Comparison of ENCODE assay signal across 32 cellular contexts in genomic region chr1:224544276-224544675, GRCh38.
DNase-seq lines count a peak whose midpoint lies in the region; ATAC-seq, FAIRE-seq and TF ChIP-seq lines count a peak whose summit lies in the region.
"Had no signal": no experiment of that assay in that cellular context is flagged by ENCODE, and none has a peak within 500 bp of the region (broad histone marks: within the 10 kb centered on the region; RNA-seq: fewer than 3 reads in every experiment).

No MANE protein-coding gene starts in this region.

- H3K9me3 Mint-ChIP-seq in activated T-helper 17 cell treated with anti-CD3 and anti-CD28 coated beads, Interleukin-2, amount 50 U/mL, for 72 hours, result no peaks in the 10 kb centered on the region
- H3K9me3 Mint-ChIP-seq: activated naive CD8-positive, alpha-beta T cell treated with anti-CD3 and anti-CD28 coated beads, Interleukin-2, amount 50 U/mL, for 24 hours; T-helper 2 cell treated with Interferon-gamma antibody and Interleukin-4, amounts not matched to agents 5 μg/mL and 100 μg/mL, for 36 hours had no signal

- H3K27me3 ChIP-seq in ACC112 (ENCODE audit: insufficient read depth, low read length) (no peaks in the 10 kb centered on the region), GM23248 (replicated peaks; ENCODE audit: insufficient read depth) (no peaks in the 10 kb centered on the region), right cardiac atrium (ENCODE audit: control insufficient read depth, insufficient read depth) (no peaks in the 10 kb centered on the region)
- H3K27me3 ChIP-seq: gastroesophageal sphincter, hepatocyte, right lobe of liver, vagina had no signal

- no peak overlapping the region for H3K4me3 ChIP-seq in ACC112 (ENCODE audit: low read depth, low read length)
- H3K4me3 ChIP-seq in GM23248, result no peak overlapping the region; the same call in 1 of the 2 replicates
- no peak overlapping the region for H3K4me3 ChIP-seq in right cardiac atrium (ENCODE audit: low read length)
- H3K4me3 ChIP-seq: gastroesophageal sphincter, HAP-1, hepatocyte, right lobe of liver, thoracic aorta, vagina had no signal

- H3K4me1 ChIP-seq in ACC112 (ENCODE audit: control insufficient read depth, insufficient read depth, low read length, unreplicated experiment) (peaks cover 48% of the 10 kb centered on the region), GM23248 (ENCODE audit: insufficient read depth) (peaks cover 60% of the 10 kb centered on the region), right cardiac atrium (ENCODE audit: control insufficient read depth, insufficient read depth, low read length) (no peaks in the 10 kb centered on the region)
- H3K4me1 ChIP-seq: gastroesophageal sphincter, HAP-1 had no signal

- peak overlapping the region; percentile 84 for H3K27ac ChIP-seq in ACC112 (ENCODE audit: low read depth, low read length)
- peak overlapping the region; percentile 73 for H3K27ac ChIP-seq in GM23248
- H3K27ac ChIP-seq in right cardiac atrium (ENCODE audit: low read length), result no peak overlapping the region
- H3K27ac ChIP-seq: 22Rv1, gastroesophageal sphincter, right lobe of liver, thoracic aorta, vagina, VCaP had no signal

- ATAC-seq in activated T-helper 17 cell treated with anti-CD3 and anti-CD28 coated beads, Interleukin-2, amount 50 U/mL, for 72 hours (replicated peaks), result no peak
- ATAC-seq in right cardiac atrium, result no peak
- ATAC-seq: activated naive CD8-positive, alpha-beta T cell treated with anti-CD3 and anti-CD28 coated beads, Interleukin-2, amount 50 U/mL, for 24 hours; gastroesophageal sphincter; left cardiac atrium; right lobe of liver; Right ventricle myocardium inferior; stimulated activated naive B cell treated with anti-CD40 and anti-IgM and Interleukin-4, amounts not matched to agents 10 μg/mL and 1 μg/mL and 100 μg/mL, for 72 hours had no signal

- H3K79me2 ChIP-seq in ACC112 (ENCODE audit: control insufficient read depth, insufficient read depth, low read length, unreplicated experiment), result no peaks in the 10 kb centered on the region
- no peaks in the 10 kb centered on the region for H3K79me2 ChIP-seq in GM23248 (ENCODE audit: insufficient read depth)
- H3K79me2 ChIP-seq: hepatocyte had no signal

- H3K9me3 ChIP-seq in GM23248 (ENCODE audit: low read depth) (no peaks in the 10 kb centered on the region), right cardiac atrium (ENCODE audit: control insufficient read depth, low read length) (no peaks in the 10 kb centered on the region)
- H3K9me3 ChIP-seq: gastroesophageal sphincter, HAP-1, right lobe of liver, thoracic aorta, vagina had no signal

- no peak overlapping the region for H2AFZ ChIP-seq in ACC112 (ENCODE audit: low read length, unreplicated experiment)
- H2AFZ ChIP-seq in GM23248, result peak overlapping the region; percentile 1; the same call in 1 of the 2 replicates
- H2AFZ ChIP-seq: hepatocyte had no signal

- H3K36me3 ChIP-seq in ACC112 (ENCODE audit: insufficient read depth, low read length), result no peaks in the 10 kb centered on the region
- no peaks in the 10 kb centered on the region for H3K36me3 ChIP-seq in GM23248 (ENCODE audit: low read depth)
- H3K36me3 ChIP-seq: gastroesophageal sphincter, HAP-1, right lobe of liver, thoracic aorta, vagina had no signal

- no peak for TF ChIP-seq POLR2A in GM12891 (IDR thresholded peaks at IDR 0.05; ENCODE audit: low read depth, low read length)

- DNase-seq in GM23248 (peak; percentile 63), fibroblast of peridontal ligament (ENCODE audit: extremely low read depth) (peak; percentile 97), islet precursor cell (no peak), GM12891 (ENCODE audit: insufficient read length, low spot score) (no peak), right cardiac atrium (no peak), NCI-H1048 (lab: John Stamatoyannopoulos, UW) (no peak)
- DNase-seq: activated CD4-positive, alpha-beta T cell treated with anti-CD3 and anti-CD28 coated beads for 4 hours; activated CD8-positive, alpha-beta memory T cell treated with anti-CD3 and anti-CD28 coated beads for 24 hours; activated gamma-delta T cell treated with Interleukin-2 at 50 U/mL for 16 hours; activated naive CD8-positive, alpha-beta T cell treated with anti-CD3 and anti-CD28 coated beads, Interleukin-2, amount 50 U/mL, for 24 hours; activated T-cell treated with anti-CD3 and anti-CD28 coated beads, Interleukin-2, amount 50 U/mL, for 1 hour; cerebellar nuclear complex; GF-D8; left cardiac atrium; NCI-H446 treated with DMSO at 0.1 percent for 48 hours; right lobe of liver; stimulated activated CD4-positive, alpha-beta T cell treated with anti-CD3 and anti-CD28 coated beads, Interleukin-4, amount 100 ng/mL, for 4 hours; stimulated activated naive B cell treated with anti-CD40 and anti-IgM and Interleukin-4, amounts not matched to agents 10 μg/mL and 1 μg/mL and 100 μg/mL, for 72 hours had no signal

- no peaks in the 10 kb centered on the region for H3K9me2 ChIP-seq in GM23248 (ENCODE audit: insufficient read depth)

- 5 to 9% methylated on average over 4 of the region's 4 CpGs for WGBS in GM23248 (ENCODE audit: low coverage in 1 of 2, low lambda C conversion rate in 2 of 2, missing lambda C conversion rate in 2 of 2), 2 experiments
- 81% methylated on average over 4 of the region's 4 CpGs for WGBS in right cardiac atrium

- H3K4me3 Mint-ChIP-seq in activated T-helper 17 cell treated with anti-CD3 and anti-CD28 coated beads, Interleukin-2, amount 50 U/mL, for 72 hours, result no peak overlapping the region
- H3K4me3 Mint-ChIP-seq: activated naive CD8-positive, alpha-beta T cell treated with anti-CD3 and anti-CD28 coated beads, Interleukin-2, amount 50 U/mL, for 24 hours; B cell; neural crest cell; stimulated activated naive B cell treated with anti-CD40 and anti-IgM and Interleukin-4, amounts not matched to agents 10 μg/mL and 1 μg/mL and 100 μg/mL, for 72 hours; T-helper 2 cell treated with Interferon-gamma antibody and Interleukin-4, amounts not matched to agents 5 μg/mL and 100 μg/mL, for 36 hours had no signal

- no peak overlapping the region for H3K9ac ChIP-seq in GM23248

- H3K4me2 ChIP-seq in GM23248 (ENCODE audit: unreplicated experiment), result peak overlapping the region; percentile 53
- H3K4me2 ChIP-seq: hepatocyte had no signal

- H3K27ac Mint-ChIP-seq in activated T-helper 17 cell treated with anti-CD3 and anti-CD28 coated beads, Interleukin-2, amount 50 U/mL, for 72 hours, result peak overlapping the region; percentile 35
- H3K27ac Mint-ChIP-seq: B cell; stimulated activated naive B cell treated with anti-CD40 and anti-IgM and Interleukin-4, amounts not matched to agents 10 μg/mL and 1 μg/mL and 100 μg/mL, for 72 hours; T-helper 2 cell treated with Interferon-gamma antibody and Interleukin-4, amounts not matched to agents 5 μg/mL and 100 μg/mL, for 36 hours had no signal

- H3K4me1 Mint-ChIP-seq in activated T-helper 17 cell treated with anti-CD3 and anti-CD28 coated beads, Interleukin-2, amount 50 U/mL, for 72 hours, result peaks cover 19% of the 10 kb centered on the region
- H3K4me1 Mint-ChIP-seq: B cell had no signal

- H3F3A ChIP-seq in GM23248 (ENCODE audit: insufficient read depth), result peaks cover 53% of the 10 kb centered on the region

- in situ Hi-C loops in GM23248 (cut with MboI), result no loop called here

- no peaks in the 10 kb centered on the region for H4K20me1 ChIP-seq in GM23248 (ENCODE audit: insufficient read depth)

- no peaks in the 10 kb centered on the region for H3K36me3 Mint-ChIP-seq in activated T-helper 17 cell treated with anti-CD3 and anti-CD28 coated beads, Interleukin-2, amount 50 U/mL, for 72 hours (ENCODE audit: low read depth)
- H3K36me3 Mint-ChIP-seq: stimulated activated naive B cell treated with anti-CD40 and anti-IgM and Interleukin-4, amounts not matched to agents 10 μg/mL and 1 μg/mL and 100 μg/mL, for 72 hours had no signal

- intact Hi-C loops in right cardiac atrium (cut with DNase I), result no loop called here

- FAIRE-seq in GM12891 (lab: Jason Lieb, UNC), result no peak
- FAIRE-seq: GM18507 had no signal

- H3K27me3 Mint-ChIP-seq in activated T-helper 17 cell treated with anti-CD3 and anti-CD28 coated beads, Interleukin-2, amount 50 U/mL, for 72 hours, result no peaks in the 10 kb centered on the region

TF ChIP-seq in GM12891, 5 proteins besides CTCF, POLR2A, EP300 and RAD21:
- no peak for TF ChIP-seq TAF1 (IDR thresholded peaks at IDR 0.05; ENCODE audit: low read depth, low read length)
- no peak for TF ChIP-seq PAX5 (IDR thresholded peaks at IDR 0.05; ENCODE audit: insufficient read depth, low read length, severe bottlenecking)
- TF ChIP-seq POLR2AphosphoS5 (IDR thresholded peaks at IDR 0.05; ENCODE audit: low read depth, low read length), result no peak
- no peak for TF ChIP-seq POU2F2 (IDR thresholded peaks at IDR 0.05; ENCODE audit: low read depth, low read length)
- TF ChIP-seq SPI1 (IDR thresholded peaks at IDR 0.05; ENCODE audit: low read depth, low read length), result no peak

Comparison
In these comparisons a context has a peak if more than half of its experiments do, and no peak if none do; other contexts are left out.
1. DNase-seq: peak in GM23248 (single experiment) and fibroblast of peridontal ligament (single experiment); none in islet precursor cell (single experiment), GM12891 (single experiment), right cardiac atrium (0 of 3) and NCI-H1048 (single experiment).